16 cellular contexts compared by ENCODE assay signal in genomic region chr14:88247228-88247627, GRCh38.
DNase-seq lines count a peak whose midpoint lies in the region; ATAC-seq and TF ChIP-seq lines count a peak whose summit lies in the region.
"Had no signal": no experiment of that assay in that cellular context is flagged by ENCODE, and none has a peak within 500 bp of the region (broad histone marks: within the 10 kb centered on the region; RNA-seq: fewer than 3 reads in every experiment).

No MANE protein-coding gene starts in this region.

- peaks cover 5% of the 10 kb centered on the region for H3K4me1 ChIP-seq in hepatocyte (ENCODE audit: insufficient read depth)
- H3K4me1 ChIP-seq in left lung = no peaks in the 10 kb centered on the region

- no peak for TF ChIP-seq CTCF in hepatocyte (IDR thresholded peaks at IDR 0.05; ENCODE audit: poor library complexity)
- TF ChIP-seq CTCF in left lung (IDR thresholded peaks at IDR 0.05) = no peak

- peak overlapping the region; percentile 85 for H3K27ac ChIP-seq in hepatocyte
- H3K27ac ChIP-seq in left lung = no peak overlapping the region
- H3K27ac ChIP-seq: GM23248 had no signal

- H2AFZ ChIP-seq in hepatocyte = no peak overlapping the region
- H2AFZ ChIP-seq: GM23248 had no signal

- no peaks in the 10 kb centered on the region for H4K20me1 ChIP-seq in hepatocyte (ENCODE audit: insufficient read depth, poor library complexity, severe bottlenecking)

- intact Hi-C loops in left lung (cut with DNase I) = no loop called here

- WGBS in hepatocyte (ENCODE audit: low lambda C conversion rate, missing lambda C conversion rate) = 77% methylated on average over 4 of the region's 4 CpGs

- no peaks in the 10 kb centered on the region for H3K4me1 Mint-ChIP-seq in stimulated activated naive B cell treated with anti-CD40 and anti-IgM and Interleukin-4, amounts not matched to agents 10 μg/mL and 1 μg/mL and 100 μg/mL, for 72 hours
- no peaks in the 10 kb centered on the region for H3K4me1 Mint-ChIP-seq in immature natural killer cell

- no peaks in the 10 kb centered on the region for H3K79me2 ChIP-seq in hepatocyte

- H3K9me2 ChIP-seq in hepatocyte (replicated peaks; ENCODE audit: insufficient read depth) = no peaks in the 10 kb centered on the region

- H3K4me3 Mint-ChIP-seq in stimulated activated naive B cell treated with anti-CD40 and anti-IgM and Interleukin-4, amounts not matched to agents 10 μg/mL and 1 μg/mL and 100 μg/mL, for 72 hours = no peak overlapping the region
- no peak overlapping the region for H3K4me3 Mint-ChIP-seq in immature natural killer cell
- H3K4me3 Mint-ChIP-seq: CD4-positive, alpha-beta T cell had no signal

- H3K27me3 Mint-ChIP-seq in stimulated activated naive B cell treated with anti-CD40 and anti-IgM and Interleukin-4, amounts not matched to agents 10 μg/mL and 1 μg/mL and 100 μg/mL, for 72 hours = peaks cover 20% of the 10 kb centered on the region in 2 donors
- H3K27me3 Mint-ChIP-seq in immature natural killer cell (ENCODE audit: low read depth in 3 of 3) = peaks cover 0 to 9% (median 4%) of the 10 kb centered on the region in 3 donors

- DNase-seq in NCI-H748 (lab: John Stamatoyannopoulos, UW; ENCODE audit: unreplicated experiment) (peak; percentile 43), NCI-H748 treated with DMSO at 0.1 percent for 48 hours (lab: John Stamatoyannopoulos, UW) (no peak), NCI-H510A (lab: John Stamatoyannopoulos, UW) (peak; percentile 32), hepatocyte (ENCODE audit: low spot score) (peak; percentile 30), left lung (no peak), immature natural killer cell (no peak), COLO829 (ENCODE audit: low spot score) (no peak)
- DNase-seq in stimulated activated naive B cell treated with anti-CD40 and anti-IgM and Interleukin-4, amounts not matched to agents 10 μg/mL and 1 μg/mL and 100 μg/mL, for 72 hours = no peak
- DNase-seq: 8988T; C1 segment of cervical spinal cord; CD4-positive, alpha-beta T cell; DND-41; EL; GM23248; HCEC 1CT had no signal

- no peaks in the 10 kb centered on the region for H3K36me3 ChIP-seq in hepatocyte (replicated peaks; ENCODE audit: insufficient read depth, low read depth)
- H3K36me3 ChIP-seq in left lung = no peaks in the 10 kb centered on the region

- H3K4me3 ChIP-seq in hepatocyte (no peak overlapping the region), left lung (no peak overlapping the region)
- H3K4me3 ChIP-seq: GM12878, GM23248 had no signal

- peak overlapping the region; percentile 3 for H3K27ac Mint-ChIP-seq in stimulated activated naive B cell treated with anti-CD40 and anti-IgM and Interleukin-4, amounts not matched to agents 10 μg/mL and 1 μg/mL and 100 μg/mL, for 72 hours
- H3K27ac Mint-ChIP-seq in immature natural killer cell = no peak overlapping the region
- H3K27ac Mint-ChIP-seq: CD4-positive, alpha-beta T cell had no signal

- H3K27me3 ChIP-seq in hepatocyte (no peaks in the 10 kb centered on the region), left lung (peaks cover 0 to 14% of the 10 kb centered on the region in 2 donors)

- H3K4me2 ChIP-seq in hepatocyte = no peak overlapping the region

- ATAC-seq in stimulated activated naive B cell treated with anti-CD40 and anti-IgM and Interleukin-4, amounts not matched to agents 10 μg/mL and 1 μg/mL and 100 μg/mL, for 72 hours (replicated peaks) = no peak
- ATAC-seq in left lung = no peak
- ATAC-seq: GM12878 had no signal

- no peaks in the 10 kb centered on the region for H3K9me3 Mint-ChIP-seq in stimulated activated naive B cell treated with anti-CD40 and anti-IgM and Interleukin-4, amounts not matched to agents 10 μg/mL and 1 μg/mL and 100 μg/mL, for 72 hours
- H3K9me3 Mint-ChIP-seq in immature natural killer cell = no peaks in the 10 kb centered on the region
- H3K9me3 Mint-ChIP-seq: CD4-positive, alpha-beta T cell had no signal

- no peaks in the 10 kb centered on the region for H3K9me3 ChIP-seq in hepatocyte (ENCODE audit: low read depth)
- H3K9me3 ChIP-seq in left lung = no peaks in the 10 kb centered on the region

- no peaks in the 10 kb centered on the region for H3K36me3 Mint-ChIP-seq in stimulated activated naive B cell treated with anti-CD40 and anti-IgM and Interleukin-4, amounts not matched to agents 10 μg/mL and 1 μg/mL and 100 μg/mL, for 72 hours
- no peaks in the 10 kb centered on the region for H3K36me3 Mint-ChIP-seq in immature natural killer cell

Comparison
In these comparisons a context has a peak if more than half of its experiments do, and no peak if none do; other contexts are left out.
1. DNase-seq: peak in NCI-H748 (single experiment), NCI-H510A (single experiment) and hepatocyte (single experiment); none in NCI-H748 treated with DMSO at 0.1 percent for 48 hours (single experiment), stimulated activated naive B cell treated with anti-CD40 and anti-IgM and Interleukin-4, amounts not matched to agents 10 μg/mL and 1 μg/mL and 100 μg/mL, for 72 hours (single experiment), left lung (0 of 2), immature natural killer cell (0 of 3) and COLO829 (single experiment).